Comparison of ENCODE assay signal across 13 cellular contexts in genomic region chr16:28936784-28937155, GRCh38. TPM values are rescaled to one million over a fixed set of nuclear protein-coding genes. Genes with fewer than 3 reads are reported as not detected.
DNase-seq lines count a peak whose midpoint lies in the region; ATAC-seq, FAIRE-seq and TF ChIP-seq lines count a peak whose summit lies in the region.
"Had no signal": no experiment of that assay in that cellular context is flagged by ENCODE, and none has a peak within 500 bp of the region (broad histone marks: within the 10 kb centered on the region; RNA-seq: fewer than 3 reads in every experiment).

No MANE protein-coding gene starts in this region.

- H3K4me1 ChIP-seq in left ventricle myocardium inferior = no peaks in the 10 kb centered on the region
- H3K4me1 ChIP-seq in testis = no peaks in the 10 kb centered on the region
- H3K4me1 ChIP-seq in gastroesophageal sphincter = peaks cover 0 to 12% (median 0%) of the 10 kb centered on the region in 3 donors

- FAIRE-seq in urothelium cell line (lab: Jason Lieb, UNC) = no peak

- H3K4me1 Mint-ChIP-seq in activated T-helper 1 cell treated with anti-CD3 and anti-CD28 coated beads, Interleukin-12 subunit alpha, Interleukin-12 subunit beta, Interleukin-2, Interleukin-4 antibody, amounts not matched to agents 30 ng/mL and 10 ng/mL and 1 ng/mL, durations not matched to agents 14 hours and 24 hours and 36 hours (ENCODE audit: low read depth) = peaks cover 11% of the 10 kb centered on the region
- peaks cover 39% of the 10 kb centered on the region for H3K4me1 Mint-ChIP-seq in memory B cell

- H3K9me3 ChIP-seq in left ventricle myocardium inferior (replicated peaks) (no peaks in the 10 kb centered on the region), testis (no peaks in the 10 kb centered on the region), gastroesophageal sphincter (no peaks in the 10 kb centered on the region)
- H3K9me3 ChIP-seq: ovary had no signal

- H3K36me3 ChIP-seq in left ventricle myocardium inferior (no peaks in the 10 kb centered on the region), testis (ENCODE audit: low read depth, missing control alignments) (no peaks in the 10 kb centered on the region), gastroesophageal sphincter (no peaks in the 10 kb centered on the region)
- H3K36me3 ChIP-seq: ovary had no signal

- ATAC-seq in Right ventricle myocardium superior (ENCODE audit: poor library complexity) (no peak), memory B cell (ENCODE audit: low read depth) (no peak), gastroesophageal sphincter (no peak)

- H3K36me3 Mint-ChIP-seq in activated T-helper 1 cell treated with anti-CD3 and anti-CD28 coated beads, Interleukin-12 subunit alpha, Interleukin-12 subunit beta, Interleukin-2, Interleukin-4 antibody, amounts not matched to agents 30 ng/mL and 10 ng/mL and 1 ng/mL, durations not matched to agents 14 hours and 24 hours and 36 hours (ENCODE audit: low read depth) = peaks cover 2% of the 10 kb centered on the region
- peaks cover 42% of the 10 kb centered on the region for H3K36me3 Mint-ChIP-seq in memory B cell

- WGBS in testis, 2 donors = 57 to 62% methylated on average over 26 of the region's 26 CpGs
- WGBS in gastroesophageal sphincter (ENCODE audit: low coverage in 1 of 2), 2 donors = no CpG with 5 or more reads among the region's 26 CpGs

- peak overlapping the region; percentile 62 for H3K4me3 Mint-ChIP-seq in activated T-helper 1 cell treated with anti-CD3 and anti-CD28 coated beads, Interleukin-12 subunit alpha, Interleukin-12 subunit beta, Interleukin-2, Interleukin-4 antibody, amounts not matched to agents 30 ng/mL and 10 ng/mL and 1 ng/mL, durations not matched to agents 14 hours and 24 hours and 36 hours
- H3K4me3 Mint-ChIP-seq in memory B cell = no peak overlapping the region

- TF ChIP-seq EP300 in gastroesophageal sphincter (IDR thresholded peaks at IDR 0.05) = no peak

- TF ChIP-seq POLR2A in testis (IDR thresholded peaks at IDR 0.05) (no peak), gastroesophageal sphincter (IDR thresholded peaks at IDR 0.05) (no peak)

- peak overlapping the region; percentile 49 for H3K4me3 ChIP-seq in left ventricle myocardium inferior
- peak overlapping the region; percentile 24 to 38 for H3K4me3 ChIP-seq in testis
- H3K4me3 ChIP-seq in gastroesophageal sphincter = peak overlapping the region in 1 of 2 donors; percentile 33
- H3K4me3 ChIP-seq: ovary, smooth muscle cell had no signal

- no peaks in the 10 kb centered on the region for H3K9me3 Mint-ChIP-seq in activated T-helper 1 cell treated with anti-CD3 and anti-CD28 coated beads, Interleukin-12 subunit alpha, Interleukin-12 subunit beta, Interleukin-2, Interleukin-4 antibody, amounts not matched to agents 30 ng/mL and 10 ng/mL and 1 ng/mL, durations not matched to agents 14 hours and 24 hours and 36 hours
- H3K9me3 Mint-ChIP-seq in memory B cell = no peaks in the 10 kb centered on the region

- peaks cover 2% of the 10 kb centered on the region for H3K27me3 Mint-ChIP-seq in activated T-helper 1 cell treated with anti-CD3 and anti-CD28 coated beads, Interleukin-12 subunit alpha, Interleukin-12 subunit beta, Interleukin-2, Interleukin-4 antibody, amounts not matched to agents 30 ng/mL and 10 ng/mL and 1 ng/mL, durations not matched to agents 14 hours and 24 hours and 36 hours (ENCODE audit: insufficient read depth)
- no peaks in the 10 kb centered on the region for H3K27me3 Mint-ChIP-seq in memory B cell

- H3K27ac Mint-ChIP-seq in activated T-helper 1 cell treated with anti-CD3 and anti-CD28 coated beads, Interleukin-12 subunit alpha, Interleukin-12 subunit beta, Interleukin-2, Interleukin-4 antibody, amounts not matched to agents 30 ng/mL and 10 ng/mL and 1 ng/mL, durations not matched to agents 14 hours and 24 hours and 36 hours = peak overlapping the region; percentile 27
- H3K27ac Mint-ChIP-seq in memory B cell = peak overlapping the region; percentile 79

- intact Hi-C loops in left ventricle myocardium inferior (cut with micrococcal nuclease) (no loop called here), Right ventricle myocardium superior (cut with DNase I) (no loop called here), testis (cut with DNase I; ENCODE audit: low total_unique reads) (no loop called here)
- intact Hi-C loops in activated T-helper 1 cell treated with anti-CD3 and anti-CD28 coated beads, Interleukin-12 subunit alpha, Interleukin-12 subunit beta, Interleukin-2, Interleukin-4 antibody, amounts not matched to agents 30 ng/mL and 10 ng/mL and 1 ng/mL, durations not matched to agents 14 hours and 24 hours and 36 hours (cut with micrococcal nuclease) = loop anchor here (1.0 kb wide), 3 partner anchors 9 to 57 kb away; partner anchors contain the start of gene RABEP2

- no peak for DNase-seq in left ventricle myocardium inferior
- no peak for DNase-seq in Right ventricle myocardium superior
- no peak for DNase-seq in activated T-helper 1 cell treated with anti-CD3 and anti-CD28 coated beads, Interleukin-12 subunit alpha, Interleukin-12 subunit beta, Interleukin-2, Interleukin-4 antibody, amounts not matched to agents 30 ng/mL and 10 ng/mL and 1 ng/mL, durations not matched to agents 14 hours and 24 hours and 36 hours (ENCODE audit: low spot score)
- DNase-seq in memory B cell (ENCODE audit: low spot score in 2 of 2) = no peak
- no peak for DNase-seq in testis
- DNase-seq in cerebellar cortex (ENCODE audit: low spot score) = no peak
- no peak for DNase-seq in urothelium cell line (ENCODE audit: low spot score)
- DNase-seq: NCI-H187 treated with DMSO at 0.1 percent for 48 hours had no signal

- no peaks in the 10 kb centered on the region for H3K27me3 ChIP-seq in left ventricle myocardium inferior (ENCODE audit: low read depth)
- H3K27me3 ChIP-seq in testis = no peaks in the 10 kb centered on the region
- peaks cover 28% of the 10 kb centered on the region for H3K27me3 ChIP-seq in gastroesophageal sphincter
- H3K27me3 ChIP-seq: ovary had no signal

- H3K27ac ChIP-seq in left ventricle myocardium inferior (replicated peaks) (no peak overlapping the region), testis (no peak overlapping the region), gastroesophageal sphincter (no peak overlapping the region)
- H3K27ac ChIP-seq: ovary had no signal

- TF ChIP-seq CTCF in left ventricle myocardium inferior (IDR thresholded peaks at IDR 0.05; ENCODE audit: borderline replicate concordance) (no peak), testis (IDR thresholded peaks at IDR 0.05) (no peak), gastroesophageal sphincter (IDR thresholded peaks at IDR 0.05) (no peak)

RNA-seq across cellular contexts. Expression of gene CD19, which starts 5.0 kb away (rescaled TPM):
- total RNA-seq in left ventricle myocardium inferior = not detected
- total RNA-seq in Right ventricle myocardium superior = not detected
- not detected in 2 replicates for total RNA-seq in activated T-helper 1 cell treated with anti-CD3 and anti-CD28 coated beads, Interleukin-12 subunit alpha, Interleukin-12 subunit beta, Interleukin-2, Interleukin-4 antibody, amounts not matched to agents 30 ng/mL and 10 ng/mL and 1 ng/mL, durations not matched to agents 14 hours and 24 hours and 36 hours
- total RNA-seq in testis = 1 to 10 TPM; 2.0 to 4.3 TPM
- 7.7 TPM for polyA plus RNA-seq in testis (ENCODE audit: insufficient read depth, low read depth, low replicate concordance)
- not detected for total RNA-seq in gastroesophageal sphincter
- total RNA-seq: fibroblast of villous mesenchyme, LHCN-M2, smooth muscle cell had no signal
- polyA plus RNA-seq: smooth muscle cell had no signal

RNA-seq across cellular contexts. Expression of gene RABEP2, which starts 11.7 kb away (rescaled TPM):
- total RNA-seq in left ventricle myocardium inferior = 17.7 TPM
- total RNA-seq in Right ventricle myocardium superior = 18.2 TPM
- total RNA-seq in activated T-helper 1 cell treated with anti-CD3 and anti-CD28 coated beads, Interleukin-12 subunit alpha, Interleukin-12 subunit beta, Interleukin-2, Interleukin-4 antibody, amounts not matched to agents 30 ng/mL and 10 ng/mL and 1 ng/mL, durations not matched to agents 14 hours and 24 hours and 36 hours = 18.3 and 21.1 TPM in 2 replicates
- total RNA-seq in testis = 10 to 100 TPM; 43.3 to 51.8 TPM
- 14.2 TPM for polyA plus RNA-seq in testis (ENCODE audit: insufficient read depth, low read depth, low replicate concordance)
- total RNA-seq in gastroesophageal sphincter = 10 to 100 TPM; 18.9 to 30.2 (median 24.9) TPM

RNA-seq across cellular contexts. Expression of gene NFATC2IP, which starts 14.0 kb away (rescaled TPM):
- total RNA-seq in left ventricle myocardium inferior = 18.1 TPM
- 15.8 TPM for total RNA-seq in Right ventricle myocardium superior
- 110 and 111 TPM in 2 replicates for total RNA-seq in activated T-helper 1 cell treated with anti-CD3 and anti-CD28 coated beads, Interleukin-12 subunit alpha, Interleukin-12 subunit beta, Interleukin-2, Interleukin-4 antibody, amounts not matched to agents 30 ng/mL and 10 ng/mL and 1 ng/mL, durations not matched to agents 14 hours and 24 hours and 36 hours
- 100 to 1,000 TPM in 1 of 2 donors, 10 to 100 TPM in 1; 81.1 to 111 TPM for total RNA-seq in testis
- polyA plus RNA-seq in testis (ENCODE audit: insufficient read depth, low read depth, low replicate concordance) = 69.0 TPM
- total RNA-seq in gastroesophageal sphincter = 10 to 100 TPM; 13.9 to 28.0 (median 22.8) TPM

RNA-seq across cellular contexts. Expression of gene SPNS1, which starts 37.8 kb away (rescaled TPM):
- total RNA-seq in left ventricle myocardium inferior = 16.5 TPM
- 15.3 TPM for total RNA-seq in Right ventricle myocardium superior
- 21.2 and 26.9 TPM in 2 replicates for total RNA-seq in activated T-helper 1 cell treated with anti-CD3 and anti-CD28 coated beads, Interleukin-12 subunit alpha, Interleukin-12 subunit beta, Interleukin-2, Interleukin-4 antibody, amounts not matched to agents 30 ng/mL and 10 ng/mL and 1 ng/mL, durations not matched to agents 14 hours and 24 hours and 36 hours
- 10 to 100 TPM; 51.7 to 56.9 TPM for total RNA-seq in testis
- polyA plus RNA-seq in testis (ENCODE audit: insufficient read depth, low read depth, low replicate concordance) = 32.0 TPM
- 10 to 100 TPM; 17.6 to 25.6 (median 20.2) TPM for total RNA-seq in gastroesophageal sphincter

RNA-seq across cellular contexts. Expression of gene LAT, which starts 48.1 kb away (rescaled TPM):
- total RNA-seq in left ventricle myocardium inferior (0.93 TPM), Right ventricle myocardium superior (2.4 TPM), testis (1 to 10 TPM; 7.4 to 9.0 TPM), gastroesophageal sphincter (10 to 100 TPM in 1 of 4 donors, 1 to 10 TPM in 3; 2.3 to 12.3 (median 5.4) TPM)
- 230 and 234 TPM in 2 replicates for total RNA-seq in activated T-helper 1 cell treated with anti-CD3 and anti-CD28 coated beads, Interleukin-12 subunit alpha, Interleukin-12 subunit beta, Interleukin-2, Interleukin-4 antibody, amounts not matched to agents 30 ng/mL and 10 ng/mL and 1 ng/mL, durations not matched to agents 14 hours and 24 hours and 36 hours
- 8.4 TPM for polyA plus RNA-seq in testis (ENCODE audit: insufficient read depth, low read depth, low replicate concordance)
